Comparison of ENCODE assay signal across 30 cellular contexts in genomic region chr7:133199831-133200230, GRCh38.
"Had no signal": no experiment of that assay in that cellular context is flagged by ENCODE, and none has a peak within 500 bp of the region (broad histone marks: within the 10 kb centered on the region; RNA-seq: fewer than 3 reads in every experiment).

No MANE protein-coding gene starts in this region.

- H3K4me3 Mint-ChIP-seq: activated B cell treated with CpG ODN at 0.5 μM for 24 hours; activated CD4-positive, alpha-beta memory T cell treated with anti-CD3 and anti-CD28 coated beads for 36 hours; activated CD4-positive, alpha-beta T cell treated with anti-CD3 and anti-CD28 coated beads for 36 hours; activated CD4-positive, alpha-beta T cell treated with anti-CD3 and anti-CD28 coated beads, Interleukin-2, amount 10 ng/mL, durations not matched to agents 24 days and 14 days; activated CD8-positive, alpha-beta memory T cell treated with anti-CD3 and anti-CD28 coated beads, Interleukin-2, amount 10 ng/mL, durations not matched to agents 7 days and 5 days; activated CD8-positive, alpha-beta T cell treated with anti-CD3 and anti-CD28 coated beads, Interleukin-2, amount 10 ng/mL, durations not matched to agents 7 days and 5 days; activated naive CD8-positive, alpha-beta T cell; activated T-helper 1 cell treated with anti-CD3 and anti-CD28 coated beads, Interleukin-12 subunit alpha, Interleukin-12 subunit beta, Interleukin-2, Interleukin-4 antibody, amounts not matched to agents 30 ng/mL and 10 ng/mL and 1 ng/mL, durations not matched to agents 14 hours and 24 hours and 36 hours; central memory CD8-positive, alpha-beta T cell; dendritic cell treated with granulocyte-macrophage colony-stimulating factor and Interleukin-4, amounts not matched to agents 40 ng/mL and 50 ng/mL, for 4 days; endodermal cell had no signal

- H3K9me3 Mint-ChIP-seq: activated B cell treated with CpG ODN at 0.5 μM for 24 hours; activated CD4-positive, alpha-beta memory T cell treated with anti-CD3 and anti-CD28 coated beads for 36 hours; activated CD4-positive, alpha-beta T cell treated with anti-CD3 and anti-CD28 coated beads, Interleukin-2, amount 10 ng/mL, durations not matched to agents 24 days and 14 days; activated T-helper 1 cell treated with anti-CD3 and anti-CD28 coated beads, Interleukin-12 subunit alpha, Interleukin-12 subunit beta, Interleukin-2, Interleukin-4 antibody, amounts not matched to agents 30 ng/mL and 10 ng/mL and 1 ng/mL, durations not matched to agents 14 hours and 24 hours and 36 hours; central memory CD8-positive, alpha-beta T cell; dendritic cell treated with granulocyte-macrophage colony-stimulating factor and Interleukin-4, amounts not matched to agents 40 ng/mL and 50 ng/mL, for 4 days; endodermal cell had no signal

- H3K27me3 ChIP-seq: brain microvascular endothelial cell, dorsolateral prefrontal cortex, gastrocnemius medialis had no signal

- H3K9me3 ChIP-seq: gastrocnemius medialis, heart right ventricle had no signal

- H3K36me3 Mint-ChIP-seq: activated CD4-positive, alpha-beta memory T cell treated with anti-CD3 and anti-CD28 coated beads for 36 hours; activated CD8-positive, alpha-beta memory T cell treated with anti-CD3 and anti-CD28 coated beads, Interleukin-2, amount 10 ng/mL, durations not matched to agents 7 days and 5 days; activated naive CD8-positive, alpha-beta T cell had no signal

- H3K36me3 ChIP-seq: brain microvascular endothelial cell, gastrocnemius medialis, heart right ventricle, WERI-Rb-1 had no signal

- DNase-seq: activated B cell treated with CpG ODN at 0.5 μM for 24 hours; activated CD4-positive, alpha-beta memory T cell treated with anti-CD3 and anti-CD28 coated beads for 36 hours; activated CD4-positive, alpha-beta T cell treated with anti-CD3 and anti-CD28 coated beads for 36 hours; activated CD4-positive, alpha-beta T cell treated with anti-CD3 and anti-CD28 coated beads, Interleukin-2, amount 10 ng/mL, durations not matched to agents 24 days and 14 days; activated CD4-positive, CD25-positive, alpha-beta regulatory T cell treated with anti-CD3 and anti-CD28 coated beads, Interleukin-2, amount 50 U/mL, for 72 hours; activated CD8-positive, alpha-beta memory T cell treated with anti-CD3 and anti-CD28 coated beads, Interleukin-2, amount 10 ng/mL, durations not matched to agents 7 days and 5 days; activated CD8-positive, alpha-beta memory T cell treated with anti-CD3 and anti-CD28 coated beads, Interleukin-2, amount 50 U/mL, for 4 hours; activated CD8-positive, alpha-beta T cell treated with anti-CD3 and anti-CD28 coated beads, Interleukin-2, amount 10 ng/mL, durations not matched to agents 7 days and 5 days; activated gamma-delta T cell; activated naive CD4-positive, alpha-beta T cell treated with anti-CD3 and anti-CD28 coated beads, Interleukin-2, amount 50 U/mL, for 16 hours; activated naive CD4-positive, alpha-beta T cell treated with Interleukin-2 at 50 U/mL for 16 hours; activated T-cell treated with anti-CD3 and anti-CD28 coated beads, Interleukin-2, amount 50 U/mL, for 1 hour; activated T-cell treated with anti-CD3 and anti-CD28 coated beads, Interleukin-2, amount 50 U/mL, for 48 hours; amniotic stem cell; anterior cingulate cortex; brain microvascular endothelial cell; dorsolateral prefrontal cortex; effector memory CD4-positive, alpha-beta T cell; endodermal cell; foreskin keratinocyte; gastrocnemius medialis; heart right ventricle; T-helper 2 cell; WERI-Rb-1 had no signal

- ATAC-seq: activated CD4-positive, alpha-beta T cell treated with anti-CD3 and anti-CD28 coated beads for 36 hours; activated CD8-positive, alpha-beta memory T cell treated with anti-CD3 and anti-CD28 coated beads, Interleukin-2, amount 10 ng/mL, durations not matched to agents 7 days and 5 days; activated CD8-positive, alpha-beta T cell treated with anti-CD3 and anti-CD28 coated beads, Interleukin-2, amount 10 ng/mL, durations not matched to agents 7 days and 5 days; esophagus mucosa; foreskin keratinocyte; gastrocnemius medialis; heart right ventricle had no signal

- H3K27ac Mint-ChIP-seq: activated B cell treated with CpG ODN at 0.5 μM for 24 hours; activated CD4-positive, alpha-beta memory T cell treated with anti-CD3 and anti-CD28 coated beads for 36 hours; activated CD4-positive, alpha-beta T cell treated with anti-CD3 and anti-CD28 coated beads for 36 hours; activated CD4-positive, alpha-beta T cell treated with anti-CD3 and anti-CD28 coated beads, Interleukin-2, amount 10 ng/mL, durations not matched to agents 24 days and 14 days; activated CD8-positive, alpha-beta memory T cell treated with anti-CD3 and anti-CD28 coated beads, Interleukin-2, amount 10 ng/mL, durations not matched to agents 7 days and 5 days; activated CD8-positive, alpha-beta T cell treated with anti-CD3 and anti-CD28 coated beads, Interleukin-2, amount 10 ng/mL, durations not matched to agents 7 days and 5 days; activated naive CD8-positive, alpha-beta T cell; activated T-helper 1 cell treated with anti-CD3 and anti-CD28 coated beads, Interleukin-12 subunit alpha, Interleukin-12 subunit beta, Interleukin-2, Interleukin-4 antibody, amounts not matched to agents 30 ng/mL and 10 ng/mL and 1 ng/mL, durations not matched to agents 14 hours and 24 hours and 36 hours; dendritic cell treated with granulocyte-macrophage colony-stimulating factor and Interleukin-4, amounts not matched to agents 40 ng/mL and 50 ng/mL, for 4 days; endodermal cell had no signal

- H3K4me1 Mint-ChIP-seq: activated B cell treated with CpG ODN at 0.5 μM for 24 hours; activated CD4-positive, alpha-beta T cell treated with anti-CD3 and anti-CD28 coated beads for 36 hours; activated CD4-positive, alpha-beta T cell treated with anti-CD3 and anti-CD28 coated beads, Interleukin-2, amount 10 ng/mL, durations not matched to agents 24 days and 14 days; activated CD8-positive, alpha-beta memory T cell treated with anti-CD3 and anti-CD28 coated beads, Interleukin-2, amount 10 ng/mL, durations not matched to agents 7 days and 5 days; central memory CD8-positive, alpha-beta T cell had no signal

- H3K4me1 ChIP-seq: foreskin keratinocyte, gastrocnemius medialis, heart right ventricle had no signal

- H3K27ac ChIP-seq: brain microvascular endothelial cell, coronary artery, dorsolateral prefrontal cortex, foreskin keratinocyte, gastrocnemius medialis, heart right ventricle, WERI-Rb-1 had no signal

- H3K4me3 ChIP-seq: coronary artery, dorsolateral prefrontal cortex, gastrocnemius medialis, heart right ventricle had no signal

- H3K27me3 Mint-ChIP-seq: activated naive CD8-positive, alpha-beta T cell had no signal
